9 cellular contexts compared by ENCODE assay signal in the genomic region with DNA sequence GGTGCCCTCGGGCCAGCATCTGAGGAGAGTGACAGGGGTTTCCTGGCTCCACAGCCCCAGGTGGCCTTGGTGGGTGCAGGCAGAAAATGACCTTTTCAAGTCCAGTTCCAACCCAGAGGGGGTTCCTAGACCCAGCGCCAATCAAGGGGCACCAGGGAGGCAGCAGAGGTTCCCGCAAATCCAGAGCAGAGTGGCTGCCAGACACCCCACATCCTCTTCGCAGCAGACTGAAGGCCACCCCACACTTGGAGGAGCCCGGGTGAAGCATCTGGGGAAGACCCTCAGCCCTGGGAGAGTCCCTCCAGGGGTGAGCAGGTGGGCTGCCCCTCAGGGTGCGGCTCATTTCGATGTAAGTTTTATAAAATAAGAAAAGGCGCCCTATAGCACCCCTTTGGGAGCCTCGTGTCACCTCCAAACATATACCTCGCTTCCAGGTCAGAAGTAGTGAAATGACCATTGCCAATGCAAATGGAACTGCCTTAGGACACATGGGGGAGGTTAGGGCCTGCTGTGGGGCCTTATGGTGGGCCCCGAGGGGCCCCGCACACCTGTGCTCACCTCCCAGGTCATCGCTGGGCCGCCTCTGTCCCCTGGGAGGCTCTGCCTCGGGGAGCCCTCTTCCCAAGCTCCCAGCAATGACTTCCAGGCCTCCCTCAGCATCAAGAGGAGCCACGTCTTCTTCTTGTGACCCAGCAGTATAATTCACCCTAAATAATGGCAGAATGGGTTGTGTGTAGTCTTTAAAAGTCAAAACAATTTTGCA. TPM values are rescaled to one million over a fixed set of nuclear protein-coding genes. Genes with fewer than 3 reads are reported as not detected.
A peak's percentile ranks its signal among the peaks of the same experiment; 100 is the strongest.
DNase-seq lines count a peak whose midpoint lies in the region; ATAC-seq, FAIRE-seq and TF ChIP-seq lines count a peak whose summit lies in the region.
"Had no signal": no experiment of that assay in that cellular context is flagged by ENCODE, and none has a peak within 500 bp of the region (broad histone marks: within the 10 kb centered on the region; RNA-seq: fewer than 3 reads in every experiment).

No MANE protein-coding gene starts in this region.

- TF ChIP-seq CTCF in astrocyte of the spinal cord (IDR thresholded peaks at IDR 0.05; ENCODE audit: low read depth, low read length), result no peak
- TF ChIP-seq CTCF in lower lobe of right lung (IDR thresholded peaks at IDR 0.05), result no peak
- TF ChIP-seq CTCF in upper lobe of left lung (IDR thresholded peaks at IDR 0.05), result no peak

- in situ Hi-C loops in astrocyte of the spinal cord (cut with HindIII; ENCODE audit: low sequenced_read_pairs), result no loop called here

- no peak for FAIRE-seq in frontal cortex (lab: Jason Lieb, UNC)
- FAIRE-seq: TTC549 had no signal

- H3K9me3 ChIP-seq in lower lobe of right lung (no peaks in the 10 kb centered on the region), upper lobe of left lung (no peaks in the 10 kb centered on the region)

- peaks cover 22% of the 10 kb centered on the region for H3K4me1 ChIP-seq in lower lobe of right lung
- peaks cover 10 to 28% (median 18%) of the 10 kb centered on the region in 4 donors for H3K4me1 ChIP-seq in upper lobe of left lung

- H3K4me3 ChIP-seq in astrocyte of the spinal cord (ENCODE audit: low read depth, low read length) (peak overlapping the region; percentile 57), lower lobe of right lung (peak overlapping the region; percentile 64), upper lobe of left lung (peak overlapping the region; percentile 40 to 73 (median 68))

- intact Hi-C loops in Right ventricle myocardium superior (cut with DNase I) (no loop called here), Right ventricle myocardium inferior (cut with DNase I) (no loop called here), lower lobe of right lung (cut with DNase I) (no loop called here)

- 76 to 86% methylated on average over 12 to 16 of the region's 16 CpGs for WGBS in upper lobe of left lung, 2 donors

- H3K36me3 ChIP-seq in lower lobe of right lung, result no peaks in the 10 kb centered on the region
- H3K36me3 ChIP-seq in upper lobe of left lung, result no peaks in the 10 kb centered on the region

- TF ChIP-seq EP300 in upper lobe of left lung (IDR thresholded peaks at IDR 0.05), result no peak

- ATAC-seq in Right ventricle myocardium superior (ENCODE audit: poor library complexity) (no peak), Right ventricle myocardium inferior (no peak), lower lobe of right lung (no peak), upper lobe of left lung (ENCODE audit: low FRiP score in 2 of 2) (no peak), GM21447 (IDR thresholded peaks at IDR 0.05; ENCODE audit: unreplicated experiment) (no peak)

- H3K27me3 ChIP-seq in lower lobe of right lung (ENCODE audit: low read depth) (no peaks in the 10 kb centered on the region), upper lobe of left lung (no peaks in the 10 kb centered on the region)

- DNase-seq in Right ventricle myocardium superior (peak; percentile 38), Right ventricle myocardium inferior (ENCODE audit: missing footprints) (no peak), astrocyte of the spinal cord (ENCODE audit: low read depth, low spot score) (no peak), lower lobe of right lung (no peak), upper lobe of left lung (peak in 1 of 2 donors; percentile 55), frontal cortex (ENCODE audit: low spot score in 2 of 2) (no peak), NCI-H2196 (lab: John Stamatoyannopoulos, UW; ENCODE audit: unreplicated experiment) (no peak)

- TF ChIP-seq POLR2A in upper lobe of left lung (IDR thresholded peaks at IDR 0.05), result no peak

- peak overlapping the region; percentile 56 for H3K27ac ChIP-seq in lower lobe of right lung
- peak overlapping the region in 3 of 4 donors; percentile 23 to 82 (median 80) for H3K27ac ChIP-seq in upper lobe of left lung

RNA-seq across cellular contexts. Expression of gene RTP5, which starts 11.0 kb away (rescaled TPM):
- not detected for total RNA-seq in Right ventricle myocardium superior
- total RNA-seq in Right ventricle myocardium inferior, result not detected
- total RNA-seq in lower lobe of right lung, result not detected
- total RNA-seq in upper lobe of left lung, result 1 to 10 TPM in 2 of 6 donors, under 1 TPM in 3, not detected in 1; 0.14 to 2.1 (median 0.69) TPM
- total RNA-seq in frontal cortex, result 2.4 TPM

RNA-seq across cellular contexts. Expression of gene PDCD1, which starts 21.8 kb away (rescaled TPM):
- total RNA-seq in Right ventricle myocardium superior (2.0 TPM), Right ventricle myocardium inferior (1.2 TPM), lower lobe of right lung (1.4 TPM), upper lobe of left lung (1 to 10 TPM in 2 of 6 donors, under 1 TPM in 3, not detected in 1; 0.49 to 4.2 (median 0.91) TPM), frontal cortex (0.41 TPM)
